Comparison of ENCODE assay signal across 8 cellular contexts in the genomic region with DNA sequence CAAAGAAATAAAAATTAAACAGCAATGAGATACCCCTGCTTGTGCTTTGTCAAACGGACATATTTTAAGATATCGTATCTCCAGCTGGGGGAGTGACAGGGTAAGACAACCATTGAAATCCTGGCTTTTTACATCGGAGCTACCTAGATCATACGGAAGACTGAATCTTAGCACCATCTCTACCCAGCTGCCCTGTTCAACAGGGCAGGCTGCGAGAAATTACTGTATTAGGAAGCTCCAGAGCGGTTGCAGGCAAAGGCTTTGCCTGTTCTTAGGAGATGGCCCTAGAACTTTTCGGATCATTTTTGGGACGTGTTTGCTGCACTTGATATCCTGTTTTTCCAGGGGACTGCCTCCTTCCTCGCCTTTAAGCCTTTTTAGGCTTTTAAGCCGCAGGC. TPM values are rescaled to one million over a fixed set of nuclear protein-coding genes. Genes with fewer than 3 reads are reported as not detected.
A peak's percentile ranks its signal among the peaks of the same experiment; 100 is the strongest.
DNase-seq lines count a peak whose midpoint lies in the region; ATAC-seq and TF ChIP-seq lines count a peak whose summit lies in the region.

No MANE protein-coding gene starts in this region.

- H3K36me3 ChIP-seq in heart left ventricle = no peaks in the 10 kb centered on the region

- peak overlapping the region; percentile 60 to 93 for H3K27ac Mint-ChIP-seq in activated naive CD4-positive, alpha-beta T cell treated with anti-CD3 and anti-CD28 coated beads, Interleukin-2, amount 50 U/mL, for 72 hours
- H3K27ac Mint-ChIP-seq in stimulated activated naive B cell treated with anti-CD40 and anti-IgM and Interleukin-4, amounts not matched to agents 10 μg/mL and 1 μg/mL and 100 μg/mL, for 72 hours = peak overlapping the region; percentile 54

- no peaks in the 10 kb centered on the region for H3K9me3 Mint-ChIP-seq in activated naive CD4-positive, alpha-beta T cell treated with anti-CD3 and anti-CD28 coated beads, Interleukin-2, amount 50 U/mL, for 72 hours
- H3K9me3 Mint-ChIP-seq in stimulated activated naive B cell treated with anti-CD40 and anti-IgM and Interleukin-4, amounts not matched to agents 10 μg/mL and 1 μg/mL and 100 μg/mL, for 72 hours = no peaks in the 10 kb centered on the region

- H3K9me3 ChIP-seq in heart left ventricle (no peaks in the 10 kb centered on the region), iPS-18c (ENCODE audit: control insufficient read depth, insufficient read depth, low read length) (peaks cover 2% of the 10 kb centered on the region)

- H3K4me1 ChIP-seq in heart left ventricle = peaks cover 4 to 41% (median 32%) of the 10 kb centered on the region in 12 donors

- peak overlapping the region; percentile 97 to 100 (median 100) for H3K27ac ChIP-seq in heart left ventricle

- no peak for TF ChIP-seq POLR2A in heart left ventricle (IDR thresholded peaks at IDR 0.05)

- peak overlapping the region; percentile 54 to 95 (median 84) for H3K4me3 ChIP-seq in heart left ventricle
- peak overlapping the region; percentile 75; the same call in 1 of the 2 replicates for H3K4me3 ChIP-seq in iPS-18c (ENCODE audit: insufficient read depth, low read depth, low read length)

- no peaks in the 10 kb centered on the region for H3K27me3 ChIP-seq in heart left ventricle

- intact Hi-C loops in heart left ventricle (cut with DNase I) = loop anchor here in 4 of 10 donors (2.0 to 10.0 kb wide), 4 partner anchors 128 to 215 kb away; no protein-coding TSS in a partner anchor
- intact Hi-C loops in cardiac septum (cut with DNase I) = no loop called here

- no peak for ATAC-seq in heart left ventricle
- no peak for ATAC-seq in activated naive CD4-positive, alpha-beta T cell treated with anti-CD3 and anti-CD28 coated beads, Interleukin-2, amount 50 U/mL, for 72 hours
- no peak for ATAC-seq in stimulated activated naive B cell treated with anti-CD40 and anti-IgM and Interleukin-4, amounts not matched to agents 10 μg/mL and 1 μg/mL and 100 μg/mL, for 72 hours (replicated peaks)

- no peaks in the 10 kb centered on the region for H3K27me3 Mint-ChIP-seq in stimulated activated naive B cell treated with anti-CD40 and anti-IgM and Interleukin-4, amounts not matched to agents 10 μg/mL and 1 μg/mL and 100 μg/mL, for 72 hours

- peaks cover 23 to 39% of the 10 kb centered on the region in 2 donors for H3K4me1 Mint-ChIP-seq in stimulated activated naive B cell treated with anti-CD40 and anti-IgM and Interleukin-4, amounts not matched to agents 10 μg/mL and 1 μg/mL and 100 μg/mL, for 72 hours

- peak overlapping the region; percentile 89 to 91 for H3K4me3 Mint-ChIP-seq in stimulated activated naive B cell treated with anti-CD40 and anti-IgM and Interleukin-4, amounts not matched to agents 10 μg/mL and 1 μg/mL and 100 μg/mL, for 72 hours

- TF ChIP-seq CTCF in heart left ventricle (IDR thresholded peaks at IDR 0.05) = peak in 2 of 12 donors; percentile 6 to 24

- DNase-seq in heart left ventricle = no peak
- DNase-seq in cardiac septum (ENCODE audit: low spot score) = no peak
- no peak for DNase-seq in activated naive CD4-positive, alpha-beta T cell treated with anti-CD3 and anti-CD28 coated beads, Interleukin-2, amount 50 U/mL, for 72 hours (ENCODE audit: low spot score in 2 of 2)
- DNase-seq in stimulated activated naive B cell treated with anti-CD40 and anti-IgM and Interleukin-4, amounts not matched to agents 10 μg/mL and 1 μg/mL and 100 μg/mL, for 72 hours = no peak
- DNase-seq in NCI-H2029 treated with DMSO at 0.1 percent for 48 hours (lab: John Stamatoyannopoulos, UW) = no peak
- no peak for DNase-seq in NCI-H1105 (lab: John Stamatoyannopoulos, UW)
- DNase-seq in ureter (ENCODE audit: low spot score) = no peak

- WGBS in heart left ventricle, 4 donors = 4 to 5% (median 4%) methylated on average over 10 of the region's 10 CpGs

- peaks cover 7 to 20% of the 10 kb centered on the region in 2 donors for H3K36me3 Mint-ChIP-seq in activated naive CD4-positive, alpha-beta T cell treated with anti-CD3 and anti-CD28 coated beads, Interleukin-2, amount 50 U/mL, for 72 hours
- H3K36me3 Mint-ChIP-seq in stimulated activated naive B cell treated with anti-CD40 and anti-IgM and Interleukin-4, amounts not matched to agents 10 μg/mL and 1 μg/mL and 100 μg/mL, for 72 hours = peaks cover 6 to 16% of the 10 kb centered on the region in 2 donors

RNA-seq across cellular contexts. Expression of a gene that starts 2.0 kb away (rescaled TPM):
- total RNA-seq in heart left ventricle (10 to 100 TPM in 8 of 9 donors, 1 to 10 TPM in 1; 7.8 to 22.3 (median 16.4) TPM), cardiac septum (20.3 TPM), ureter (54.3 TPM)
- 10 to 100 TPM in 1 of 2 donors, 1 to 10 TPM in 1; 4.1 to 16.1 TPM for polyA plus RNA-seq in heart left ventricle
- 10 to 100 TPM; 10.4 to 13.8 TPM for total RNA-seq in activated naive CD4-positive, alpha-beta T cell treated with anti-CD3 and anti-CD28 coated beads, Interleukin-2, amount 50 U/mL, for 72 hours

RNA-seq across cellular contexts. Expression of a gene that starts 38.4 kb away (rescaled TPM):
- 10 to 100 TPM in 6 of 9 donors, 1 to 10 TPM in 3; 4.6 to 16.9 (median 11.2) TPM for total RNA-seq in heart left ventricle
- 1 to 10 TPM; 3.0 to 3.8 TPM for polyA plus RNA-seq in heart left ventricle
- 11.2 TPM for total RNA-seq in cardiac septum
- 10 to 100 TPM; 18.1 to 20.4 TPM for total RNA-seq in activated naive CD4-positive, alpha-beta T cell treated with anti-CD3 and anti-CD28 coated beads, Interleukin-2, amount 50 U/mL, for 72 hours
- total RNA-seq in ureter = 30.3 TPM
